8 cellular contexts compared by ENCODE assay signal in genomic region chr11:20363149-20363499, GRCh38. TPM values are rescaled to one million over a fixed set of nuclear protein-coding genes. Genes with fewer than 3 reads are reported as not detected.
A peak's percentile ranks its signal among the peaks of the same experiment; 100 is the strongest.
DNase-seq lines count a peak whose midpoint lies in the region; ATAC-seq and TF ChIP-seq lines count a peak whose summit lies in the region.

No MANE protein-coding gene starts in this region.

- no peaks in the 10 kb centered on the region for H3K79me2 ChIP-seq in Loucy (ENCODE audit: insufficient read depth, low read length)

- H3K36me3 ChIP-seq in Loucy (ENCODE audit: insufficient read depth, low read length) (no peaks in the 10 kb centered on the region), sigmoid colon (no peaks in the 10 kb centered on the region), MG63 (no peaks in the 10 kb centered on the region)

- H3K27me3 ChIP-seq in Loucy (ENCODE audit: insufficient read depth, low read length, poor library complexity, severe bottlenecking) (no peaks in the 10 kb centered on the region), sigmoid colon (no peaks in the 10 kb centered on the region), MG63 (no peaks in the 10 kb centered on the region)

- peak overlapping the region; percentile 97 for H2AFZ ChIP-seq in Loucy (ENCODE audit: low read length)

- H3K27ac ChIP-seq in sigmoid colon = peak overlapping the region; percentile 77 to 92 (median 84)

- no peak for DNase-seq in epithelial cell of esophagus (ENCODE audit: low read depth)
- DNase-seq in sigmoid colon = no peak
- no peak for DNase-seq in MG63
- DNase-seq in COLO668 (lab: John Stamatoyannopoulos, UW; ENCODE audit: unreplicated experiment) = no peak
- DNase-seq in GM20000 (ENCODE audit: low spot score) = no peak
- DNase-seq in central memory CD4-positive, alpha-beta T cell = no peak

- H3K9me3 ChIP-seq in Loucy (ENCODE audit: insufficient read depth, low read depth, low read length) (no peaks in the 10 kb centered on the region), sigmoid colon (no peaks in the 10 kb centered on the region), MG63 (no peaks in the 10 kb centered on the region)

- WGBS in sigmoid colon, 2 donors = 58 to 80% methylated on average over 2 of the region's 2 CpGs

- H3K4me1 ChIP-seq in Loucy (ENCODE audit: insufficient read depth, low read length, poor library complexity, severe bottlenecking) (peaks cover 12% of the 10 kb centered on the region), sigmoid colon (peaks cover 0 to 41% (median 31%) of the 10 kb centered on the region in 4 donors)

- H3K9ac ChIP-seq in Loucy (ENCODE audit: low read depth, low read length, poor library complexity, severe bottlenecking) = peak overlapping the region; percentile 61

- peak; percentile 2 for ATAC-seq in GM18867 (IDR thresholded peaks at IDR 0.05; ENCODE audit: unreplicated experiment)

- peak overlapping the region; percentile 81 for H3K4me2 ChIP-seq in Loucy (ENCODE audit: low read depth, low read length, poor library complexity, severe bottlenecking)

- H3K9me2 ChIP-seq in Loucy (replicated peaks; ENCODE audit: low read depth, low read length) = no peaks in the 10 kb centered on the region

- TF ChIP-seq POLR2A in sigmoid colon (IDR thresholded peaks at IDR 0.05) = no peak

- intact Hi-C loops in sigmoid colon (cut with DNase I) = no loop called here

- TF ChIP-seq EP300 in sigmoid colon (IDR thresholded peaks at IDR 0.05) = no peak

- H4K20me1 ChIP-seq in Loucy (ENCODE audit: insufficient read depth, low read length, poor library complexity, severe bottlenecking) = no peaks in the 10 kb centered on the region

- TF ChIP-seq CTCF in Loucy (conservative IDR thresholded peaks at IDR 0.05; ENCODE audit: low read length) (no peak), epithelial cell of esophagus (IDR thresholded peaks at IDR 0.05; ENCODE audit: insufficient read depth, low read depth, low read length, missing control alignments) (no peak), sigmoid colon (IDR thresholded peaks at IDR 0.05) (no peak), GM20000 (IDR thresholded peaks at IDR 0.05; ENCODE audit: extremely low read depth, missing control alignments) (no peak)

- H3F3A ChIP-seq in Loucy (ENCODE audit: low read depth) = peaks cover 3% of the 10 kb centered on the region; the same call in 1 of the 2 replicates

- H3K4me3 ChIP-seq in Loucy (ENCODE audit: low read length, poor library complexity, severe bottlenecking) (peak overlapping the region; percentile 74), epithelial cell of esophagus (ENCODE audit: low read length) (peak overlapping the region; percentile 57), sigmoid colon (peak overlapping the region; percentile 61 to 89 (median 78)), MG63 (no peak overlapping the region)

RNA-seq across cellular contexts. Expression of gene HTATIP2, which starts 0.4 kb away (rescaled TPM):
- total RNA-seq in sigmoid colon = 10 to 100 TPM; 12.2 to 58.1 (median 39.5) TPM
- 100 to 1,000 TPM; 110 to 318 (median 166) TPM for polyA plus RNA-seq in sigmoid colon
- total RNA-seq in MG63 (2014; rRNA removed; shearing (Covaris generic); ENCODE audit: low replicate concordance) = 0.36 and 2.6 TPM in 2 replicates

RNA-seq across cellular contexts. Expression of gene PRMT3, which starts 24.4 kb away (rescaled TPM):
- total RNA-seq in sigmoid colon = 10 to 100 TPM; 15.3 to 18.4 (median 17.6) TPM
- polyA plus RNA-seq in sigmoid colon = 1 to 10 TPM; 4.9 to 8.5 (median 6.6) TPM
- 19.0 and 30.7 TPM in 2 replicates for total RNA-seq in MG63 (2014; rRNA removed; shearing (Covaris generic); ENCODE audit: low replicate concordance)
